Comparison of ENCODE assay signal across 8 cellular contexts in genomic region chr11:123054301-123055065, GRCh38. TPM values are rescaled to one million over a fixed set of nuclear protein-coding genes. Genes with fewer than 3 reads are reported as not detected.
DNase-seq lines count a peak whose midpoint lies in the region; ATAC-seq, FAIRE-seq and TF ChIP-seq lines count a peak whose summit lies in the region.

No MANE protein-coding gene starts in this region.

- in situ Hi-C loops in GM12878 (cut with MboI) = loop anchor here (25.0 kb wide), 1 partner anchor 1592 kb away; the partner anchor contains the start of genes SORL1 and SORL1-AS1

- TF ChIP-seq RAD21 in GM12878 (IDR thresholded peaks at IDR 0.05; ENCODE audit: insufficient read depth, low read depth, low read length) = peak; percentile 58

- no peak for DNase-seq in activated naive CD4-positive, alpha-beta T cell treated with anti-CD3 and anti-CD28 coated beads, Interleukin-2, amount 50 U/mL, for 16 hours
- DNase-seq in H4 (ENCODE audit: low spot score) (peak; percentile 73), LHCN-M2 (ENCODE audit: low read depth) (peak; percentile 72), GM12878 (ENCODE audit: low read depth, low spot score) (no peak), iPS-NIHi7 (ENCODE audit: extremely low spot score) (peak; percentile 65)

- no peak overlapping the region for H3K9ac ChIP-seq in OCI-LY3 (ENCODE audit: low read length)
- H3K9ac ChIP-seq in GM12878 (ENCODE audit: control insufficient read depth, insufficient read depth, low read length) = no peak overlapping the region

- H3K4me3 Mint-ChIP-seq in activated naive CD4-positive, alpha-beta T cell treated with anti-CD3 and anti-CD28 coated beads, Interleukin-2, amount 50 U/mL, for 24 hours = peak overlapping the region; percentile 7
- H3K4me3 Mint-ChIP-seq in stimulated activated naive CD8-positive, alpha-beta T cell treated with anti-CD3 and anti-CD28 coated beads, Interleukin-15, Interleukin-2, amounts not matched to agents 100 ng/mL and 50 ng/mL, for 24 hours = peak overlapping the region; percentile 35

- H3K36me3 ChIP-seq in OCI-LY3 (replicated peaks; ENCODE audit: low read depth, low read length) = peaks cover 53% of the 10 kb centered on the region
- peaks cover 21 to 30% of the 10 kb centered on the region in 2 experiments for H3K36me3 ChIP-seq in GM12878 (ENCODE audit: control insufficient read depth in 2 of 2, insufficient read depth in 2 of 2, low read length in 1 of 2)

- TF ChIP-seq EP300 in GM12878 (IDR thresholded peaks at IDR 0.05; ENCODE audit: borderline replicate concordance in 1 of 2, control insufficient read depth in 1 of 2, low read depth in 2 of 2, low read length in 2 of 2) = no peak

- peak overlapping the region; percentile 32 for H3K27ac Mint-ChIP-seq in activated naive CD4-positive, alpha-beta T cell treated with anti-CD3 and anti-CD28 coated beads, Interleukin-2, amount 50 U/mL, for 24 hours
- peak overlapping the region; percentile 63 for H3K27ac Mint-ChIP-seq in stimulated activated naive CD8-positive, alpha-beta T cell treated with anti-CD3 and anti-CD28 coated beads, Interleukin-15, Interleukin-2, amounts not matched to agents 100 ng/mL and 50 ng/mL, for 24 hours

- intact Hi-C loops in GM12878 (cut with micrococcal nuclease; ENCODE audit: unreplicated experiment) = loop anchor here (1.0 kb wide), 1 partner anchor 191 kb away; no protein-coding TSS in a partner anchor

- SMC1A ChIA-PET in GM12878 (lab: Charles Lee; ENCODE audit: uncharacterized antibody, unreplicated experiment) = interaction anchor here (0.7 to 9.0 kb wide), 34 partner anchors 8 to 425 kb away, joined by 3 to 159 read pairs (median 4); no protein-coding TSS in a partner anchor

- RAD21 ChIA-PET in GM12878 (lab: Charles Lee; ENCODE audit: unreplicated experiment) = interaction anchor here (0.6 to 8.1 kb wide), 34 partner anchors 8 to 309 kb away, joined by 3 to 122 read pairs (median 4); partner anchors contain the start of genes BSX and HSPA8

- no peak overlapping the region for H3K4me3 ChIP-seq in OCI-LY3 (ENCODE audit: low read length)
- H3K4me3 ChIP-seq in GM12878 = no peak overlapping the region

- no peak for TF ChIP-seq POLR2A in GM12878 (IDR thresholded peaks at IDR 0.05; ENCODE audit: low read depth, low read length)

- H4K20me1 ChIP-seq in OCI-LY3 (ENCODE audit: insufficient read depth, low read length) (peaks cover 53% of the 10 kb centered on the region), GM12878 (ENCODE audit: control insufficient read depth, insufficient read depth) (peaks cover 11% of the 10 kb centered on the region; the same call in 1 of the 2 replicates)

- H2AFZ ChIP-seq in OCI-LY3 (ENCODE audit: low read depth, low read length) (no peak overlapping the region), GM12878 (ENCODE audit: control insufficient read depth, low read depth, low read length) (no peak overlapping the region)

- WGBS in GM12878 (ENCODE audit: insufficient coverage, insufficient replicate concordance, low lambda C conversion rate, missing lambda C conversion rate) = 5% methylated on average over 11 of the region's 11 CpGs

- no peak overlapping the region for H3K4me2 ChIP-seq in OCI-LY3 (ENCODE audit: low read length)
- H3K4me2 ChIP-seq in GM12878 (ENCODE audit: control insufficient read depth, insufficient read depth) = no peak overlapping the region

- no peaks in the 10 kb centered on the region for H3K9me3 Mint-ChIP-seq in activated naive CD4-positive, alpha-beta T cell treated with anti-CD3 and anti-CD28 coated beads, Interleukin-2, amount 50 U/mL, for 24 hours
- H3K9me3 Mint-ChIP-seq in stimulated activated naive CD8-positive, alpha-beta T cell treated with anti-CD3 and anti-CD28 coated beads, Interleukin-15, Interleukin-2, amounts not matched to agents 100 ng/mL and 50 ng/mL, for 24 hours = no peaks in the 10 kb centered on the region

- no peaks in the 10 kb centered on the region for H3K27me3 Mint-ChIP-seq in activated naive CD4-positive, alpha-beta T cell treated with anti-CD3 and anti-CD28 coated beads, Interleukin-2, amount 50 U/mL, for 24 hours
- no peaks in the 10 kb centered on the region for H3K27me3 Mint-ChIP-seq in stimulated activated naive CD8-positive, alpha-beta T cell treated with anti-CD3 and anti-CD28 coated beads, Interleukin-15, Interleukin-2, amounts not matched to agents 100 ng/mL and 50 ng/mL, for 24 hours

- peak; percentile 73 for TF ChIP-seq CTCF in OCI-LY3 (IDR thresholded peaks at IDR 0.05; ENCODE audit: low read depth, low read length)
- TF ChIP-seq CTCF in GM12878 (IDR thresholded peaks at IDR 0.05 in 2 of 3, conservative IDR thresholded peaks at IDR 0.05 in 1 of 3; ENCODE audit: control insufficient read depth in 2 of 3, extremely low read depth in 1 of 3, insufficient read depth in 1 of 3, low read depth in 3 of 3, low read length in 3 of 3) = peak; percentile 61 to 74 (median 63)

- H3K4me1 ChIP-seq in OCI-LY3 (ENCODE audit: low read length) (peaks cover 6% of the 10 kb centered on the region), GM12878 (ENCODE audit: control insufficient read depth, insufficient read depth, low read length) (no peaks in the 10 kb centered on the region; the same call in 1 of the 2 replicates)

- POLR2A ChIA-PET in GM12878 (lab: Charles Lee) = interaction anchor here (0.5 to 1.8 kb wide), 10 partner anchors 8 to 561 kb away, joined by 3 to 10 read pairs (median 4); partner anchors contain the start of gene HSPA8

- peak; percentile 87 for ATAC-seq in GM12878

- H3K79me2 ChIP-seq in OCI-LY3 (ENCODE audit: low read length) (peaks cover 23% of the 10 kb centered on the region), GM12878 (ENCODE audit: control insufficient read depth, insufficient read depth, low read length) (peaks cover 22% of the 10 kb centered on the region)

- H3K4me1 Mint-ChIP-seq in activated naive CD4-positive, alpha-beta T cell treated with anti-CD3 and anti-CD28 coated beads, Interleukin-2, amount 50 U/mL, for 24 hours = peaks cover 50% of the 10 kb centered on the region
- H3K4me1 Mint-ChIP-seq in stimulated activated naive CD8-positive, alpha-beta T cell treated with anti-CD3 and anti-CD28 coated beads, Interleukin-15, Interleukin-2, amounts not matched to agents 100 ng/mL and 50 ng/mL, for 24 hours (ENCODE audit: low read depth) = peaks cover 53% of the 10 kb centered on the region

- H3K9me3 ChIP-seq in OCI-LY3 (ENCODE audit: insufficient read depth, low read length) (no peaks in the 10 kb centered on the region), GM12878 (replicated peaks; ENCODE audit: control insufficient read depth, insufficient read depth, low read length) (no peaks in the 10 kb centered on the region)

- no TSS peak for BruUV-seq in GM12878 (replicated peaks; lab: Mats Ljungman, UMichigan)

- no peaks in the 10 kb centered on the region for H3K27me3 ChIP-seq in OCI-LY3 (ENCODE audit: low read depth, low read length)
- H3K27me3 ChIP-seq in GM12878 (replicated peaks in 1 of 2; ENCODE audit: control insufficient read depth in 2 of 2, insufficient read depth in 2 of 2, low read length in 1 of 2) = no peaks in the 10 kb centered on the region

- peaks cover 25% of the 10 kb centered on the region for H3K36me3 Mint-ChIP-seq in activated naive CD4-positive, alpha-beta T cell treated with anti-CD3 and anti-CD28 coated beads, Interleukin-2, amount 50 U/mL, for 24 hours
- H3K36me3 Mint-ChIP-seq in stimulated activated naive CD8-positive, alpha-beta T cell treated with anti-CD3 and anti-CD28 coated beads, Interleukin-15, Interleukin-2, amounts not matched to agents 100 ng/mL and 50 ng/mL, for 24 hours (ENCODE audit: low read depth) = peaks cover 58% of the 10 kb centered on the region

- FAIRE-seq in GM12878 (lab: Jason Lieb, UNC) = no peak

- CTCF ChIA-PET in GM12878 (lab: Yijun Ruan, JAX) = interaction anchor here (0.6 to 11.6 kb wide), 60 partner anchors 9 to 476 kb away, joined by 3 to 387 read pairs (median 5); no protein-coding TSS in a partner anchor

- no peak overlapping the region for H3K27ac ChIP-seq in OCI-LY3 (ENCODE audit: low read length)
- no peak overlapping the region for H3K27ac ChIP-seq in GM12878 (ENCODE audit: control insufficient read depth, insufficient read depth)

TF ChIP-seq in GM12878, 131 proteins besides CTCF, POLR2A, EP300 and RAD21 (continues in another document):
- TF ChIP-seq MTA3 (IDR thresholded peaks at IDR 0.05; ENCODE audit: borderline replicate concordance, low read length) (peak; percentile 45; the same call in 1 of the 2 replicates), POLR2AphosphoS5 (IDR thresholded peaks at IDR 0.05; ENCODE audit: low read length) (peak; percentile 27; the same call in 1 of the 2 replicates)

RNA-seq across cellular contexts. Expression of gene HSPA8, which starts 7.5 kb away (rescaled TPM):
- 3,716 and 4,248 TPM in 2 replicates for total RNA-seq in H4 (2014; rRNA removed; shearing (Covaris generic))
- total RNA-seq in LHCN-M2 (2014; rRNA removed) (2,360 and 2,955 TPM in 2 replicates), GM12878 (2014; rRNA removed) (2,142 and 2,298 TPM in 2 replicates), GM12878 (2014; rRNA removed; fragmentation: Illumina TruSeq; extraction: Trizol) (2,450 and 2,735 TPM in 2 replicates), GM12878 (2021) (1,578 and 1,698 TPM in 2 replicates)
- 1,360 TPM for polyA plus RNA-seq in LHCN-M2 (2012)
- 799 and 807 TPM in 2 replicates for total RNA-seq in GM12878 (2013; cell fraction: nucleolus; rRNA removed)
- polyA plus RNA-seq in GM12878 (2011; ENCODE audit: low read depth) = 729 TPM
- polyA plus RNA-seq in GM12878 (2011; rRNA removed) (2,716 and 3,205 TPM in 2 replicates), GM12878 (2014; fragmentation: Illumina TruSeq; extraction: Trizol) (2,458 and 3,035 TPM in 2 replicates), GM12878 (2014; fragmentation: Nextera tagmentation; extraction: Ambion mirVana) (1,000 to 10,000 TPM; 1,190 to 1,772 TPM), GM12878 (2014; rRNA removed) (1,683 and 2,365 TPM in 2 replicates), GM12878 (2016; fragmentation: Nextera tagmentation; extraction: Ambion mirVana) (1,000 to 10,000 TPM; 1,900 to 1,949 TPM)
- polyA plus RNA-seq in GM12878 (2011; cell fraction: cytosol; rRNA removed) = 2,085 and 3,267 TPM in 2 replicates
- polyA plus RNA-seq in GM12878 (2011; cell fraction: nucleus; rRNA removed) = 2,060 and 2,197 TPM in 2 replicates
- polyA plus RNA-seq in GM12878 (2012) = 1,101 and 1,128 TPM in 2 replicates
- polyA minus RNA-seq in GM12878 (2011; rRNA and poly(A)+ RNA removed) = 3,706 and 4,126 TPM in 2 replicates
- 616 and 823 TPM in 2 replicates for polyA minus RNA-seq in GM12878 (2011; cell fraction: cytosol; rRNA and poly(A)+ RNA removed)
- polyA minus RNA-seq in GM12878 (2011; cell fraction: nucleus; rRNA and poly(A)+ RNA removed) = 785 and 1,054 TPM in 2 replicates

Comparison
In these comparisons a context has a peak if more than half of its experiments do, and no peak if none do; other contexts are left out.
1. DNase-seq: peak in H4 (single experiment), LHCN-M2 (single experiment) and iPS-NIHi7 (single experiment); none in activated naive CD4-positive, alpha-beta T cell treated with anti-CD3 and anti-CD28 coated beads, Interleukin-2, amount 50 U/mL, for 16 hours (single experiment) and GM12878 (single experiment).